Comparison of ENCODE assay signal across 8 cellular contexts in genomic region chr1:244451951-244452795, GRCh38.
A peak's percentile ranks its signal among the peaks of the same experiment; 100 is the strongest.
DNase-seq lines count a peak whose midpoint lies in the region; ATAC-seq lines count a peak whose summit lies in the region.

No MANE protein-coding gene starts in this region.

- DNase-seq in AML-193 (lab: John Stamatoyannopoulos, UW) (peak; percentile 98), NCI-H446 (lab: John Stamatoyannopoulos, UW) (peak; percentile 98 to 100), cerebellar cortex (ENCODE audit: low spot score) (peak; percentile 99), islet precursor cell (peak; percentile 99)
- peak; percentile 99 for DNase-seq in stimulated activated CD4-positive, alpha-beta T cell treated with anti-CD3 and anti-CD28 coated beads, Interleukin-12 subunit alpha, Interleukin-12 subunit beta, amount 100 ng/mL, for 4 hours

- ATAC-seq in GM19043 (IDR thresholded peaks at IDR 0.05; ENCODE audit: low read depth, unreplicated experiment) (peak; percentile 85), HG03378 (IDR thresholded peaks at IDR 0.05; ENCODE audit: unreplicated experiment) (peak; percentile 91)
- ATAC-seq in activated CD4-positive, CD25-positive, alpha-beta regulatory T cell treated with anti-CD3 and anti-CD28 coated beads, Interleukin-2, amount 50 U/mL, for 24 hours, result peak; percentile 92 to 93

Comparison
In these comparisons a context has a peak if more than half of its experiments do, and no peak if none do; other contexts are left out.
1. Peak in every context shown above with its lines: DNase-seq and ATAC-seq.